In the genomic region with DNA sequence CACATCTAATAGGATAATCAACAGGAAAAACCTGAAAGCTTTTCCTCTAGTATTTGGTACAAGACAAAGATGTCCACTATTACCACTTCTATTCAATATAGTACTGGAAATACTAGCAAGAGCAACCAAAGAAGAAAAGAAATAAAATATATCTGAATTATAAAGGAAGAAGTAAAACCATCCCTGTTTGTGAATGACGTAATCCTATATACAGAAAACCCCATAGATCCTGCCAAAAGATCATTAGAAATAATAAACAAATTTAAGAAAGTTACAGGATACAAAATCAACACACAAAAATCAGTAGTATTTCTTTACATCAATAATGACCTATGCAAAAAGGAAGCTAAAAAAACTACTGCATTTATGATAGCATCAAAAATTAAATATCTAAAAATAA, we compare ENCODE assay signal across 21 cellular contexts.
"Had no signal": no experiment of that assay in that cellular context is flagged by ENCODE, and none has a peak within 500 bp of the region (broad histone marks: within the 10 kb centered on the region; RNA-seq: fewer than 3 reads in every experiment).

No MANE protein-coding gene starts in this region.

- H3K79me2 ChIP-seq: hepatocyte had no signal

- DNase-seq: colonic mucosa; cortex of kidney; effector memory CD4-positive, alpha-beta T cell; foreskin keratinocyte; heart left ventricle; hypothalamus; immature natural killer cell; islet precursor cell; left cardiac atrium; left lung; left ventricle myocardium superior; lower lobe of right lung; mesenchymal stem cell; mucosa of descending colon; naive B cell had no signal

- H3K27me3 ChIP-seq: colonic mucosa, esophagus muscularis mucosa, foreskin keratinocyte, gastroesophageal sphincter, heart left ventricle, hepatocyte, left lung had no signal

- FAIRE-seq: endothelial cell of umbilical vein had no signal

- H3K4me2 ChIP-seq: hepatocyte had no signal

- ATAC-seq: foreskin keratinocyte, gastroesophageal sphincter, heart left ventricle, left cardiac atrium, left lung, left ventricle myocardium superior, lower lobe of right lung, mucosa of descending colon had no signal

- H3K4me3 ChIP-seq: colonic mucosa, esophagus muscularis mucosa, gastroesophageal sphincter, heart left ventricle, hepatocyte, left lung, lower lobe of right lung, mucosa of descending colon had no signal

- H3K4me3 Mint-ChIP-seq: dendritic cell treated with granulocyte-macrophage colony-stimulating factor and Interleukin-4, amounts not matched to agents 40 ng/mL and 50 ng/mL, for 4 days; immature natural killer cell; mesothelial cell of epicardium had no signal

- H3K27ac Mint-ChIP-seq: dendritic cell treated with granulocyte-macrophage colony-stimulating factor and Interleukin-4, amounts not matched to agents 40 ng/mL and 50 ng/mL, for 4 days; immature natural killer cell; mesothelial cell of epicardium; naive B cell had no signal

- H3K27ac ChIP-seq: colonic mucosa, esophagus muscularis mucosa, foreskin keratinocyte, gastroesophageal sphincter, heart left ventricle, hepatocyte, left lung, lower lobe of right lung had no signal

- H2AFZ ChIP-seq: hepatocyte had no signal

- H3K4me1 ChIP-seq: colonic mucosa, esophagus muscularis mucosa, foreskin keratinocyte, gastroesophageal sphincter, heart left ventricle, left lung, lower lobe of right lung had no signal

- H3K36me3 Mint-ChIP-seq: immature natural killer cell, mesothelial cell of epicardium, naive B cell had no signal

- H3K9me3 Mint-ChIP-seq: dendritic cell treated with granulocyte-macrophage colony-stimulating factor and Interleukin-4, amounts not matched to agents 40 ng/mL and 50 ng/mL, for 4 days had no signal

- H3K4me1 Mint-ChIP-seq: mesothelial cell of epicardium, naive B cell had no signal

- H3K36me3 ChIP-seq: colonic mucosa, esophagus muscularis mucosa, gastroesophageal sphincter, heart left ventricle, left lung, lower lobe of right lung had no signal

- H3K9me3 ChIP-seq: colonic mucosa, esophagus muscularis mucosa, gastroesophageal sphincter, left lung, lower lobe of right lung, mucosa of descending colon had no signal

- H3K27me3 Mint-ChIP-seq: dendritic cell treated with granulocyte-macrophage colony-stimulating factor and Interleukin-4, amounts not matched to agents 40 ng/mL and 50 ng/mL, for 4 days; naive B cell had no signal
